36 cellular contexts compared by ENCODE assay signal in the genomic region with DNA sequence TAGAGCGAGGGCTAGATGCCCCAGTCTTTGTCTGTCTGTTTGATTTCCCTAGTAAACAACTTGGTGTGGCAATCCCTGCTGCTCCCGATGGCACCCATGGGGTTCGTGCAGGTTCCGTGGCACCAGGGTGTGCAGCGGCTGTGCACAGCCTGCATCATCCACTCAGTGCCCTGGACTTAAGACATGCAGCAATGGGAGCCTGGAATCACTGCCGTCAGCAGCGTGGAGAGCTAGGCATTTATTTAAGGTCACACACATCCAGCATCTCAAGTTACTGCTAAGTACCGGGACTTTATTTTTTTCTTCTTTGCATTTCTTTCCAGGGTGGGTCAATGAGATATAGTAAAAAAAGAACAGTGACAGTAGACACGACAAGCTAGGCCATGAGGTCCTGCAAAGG. TPM values are rescaled to one million over a fixed set of nuclear protein-coding genes. Genes with fewer than 3 reads are reported as not detected.
"Had no signal": no experiment of that assay in that cellular context is flagged by ENCODE, and none has a peak within 500 bp of the region (broad histone marks: within the 10 kb centered on the region; RNA-seq: fewer than 3 reads in every experiment).

No MANE protein-coding gene starts in this region.

- H3K27ac ChIP-seq: lower lobe of right lung, neural progenitor cell, neutrophil, parathyroid adenoma, tibial nerve, upper lobe of left lung, vagina had no signal

- H3K36me3 ChIP-seq: lower lobe of right lung, neural progenitor cell, neutrophil, tibial nerve, upper lobe of left lung, vagina had no signal

- DNase-seq: hypothalamus; immature natural killer cell; lower lobe of right lung; mammary epithelial cell; mesenchymal stem cell; naive thymus-derived CD8-positive, alpha-beta T cell; nephron progenitor cell; occipital lobe; right cardiac atrium; stimulated activated CD4-positive, alpha-beta T cell treated with anti-CD3 and anti-CD28 coated beads, Interleukin-1b, Interleukin-23, amount 100 ng/mL, for 48 hours; stimulated activated CD4-positive, alpha-beta T cell treated with anti-CD3 and anti-CD28 coated beads, Interleukin-2, amount 100 ng/mL, for 48 hours; stimulated activated CD4-positive, alpha-beta T cell treated with anti-CD3 and anti-CD28 coated beads, Interleukin-4, amount 100 ng/mL, for 4 hours; stimulated activated CD8-positive, alpha-beta memory T cell treated with anti-CD3 and anti-CD28 coated beads, Interleukin-4, amount 100 ng/mL, for 48 hours; stimulated activated naive CD4-positive, alpha-beta T cell treated with Interleukin-2 at 50 U/mL for 16 hours; stimulated activated naive CD8-positive, alpha-beta T cell treated with anti-CD3 and anti-CD28 coated beads, Interleukin-15, amount 100 ng/mL, for 72 hours; substantia nigra; upper lobe of left lung had no signal

- H3K9ac ChIP-seq: neural progenitor cell, parathyroid adenoma had no signal

- H3K4me1 ChIP-seq: lower lobe of right lung, parathyroid adenoma, tibial nerve, upper lobe of left lung, vagina had no signal

- H3K9me3 ChIP-seq: lower lobe of right lung, neutrophil, tibial nerve, upper lobe of left lung, vagina had no signal

- H3K4me3 ChIP-seq: lower lobe of right lung, neural progenitor cell, smooth muscle cell, tibial nerve, upper lobe of left lung, vagina had no signal

- H3K27me3 ChIP-seq: neural progenitor cell, tibial nerve, upper lobe of left lung, vagina had no signal

- ATAC-seq: left lobe of liver; lower lobe of right lung; naive thymus-derived CD8-positive, alpha-beta T cell; right cardiac atrium; sciatic nerve; stimulated activated memory B cell treated with anti-CD40 and anti-IgM and Interleukin-4, amounts not matched to agents 10 μg/mL and 1 μg/mL and 100 μg/mL, for 72 hours; stimulated activated naive CD8-positive, alpha-beta T cell treated with anti-CD3 and anti-CD28 coated beads, Interleukin-15, amount 100 ng/mL, for 72 hours had no signal

RNA-seq across cellular contexts. Expression of a gene that starts 2.8 kb away (rescaled TPM):
- total RNA-seq: kidney epithelial cell; left lobe of liver; lower lobe of right lung; mammary epithelial cell; mucosa of gallbladder; naive thymus-derived CD8-positive, alpha-beta T cell; occipital lobe; osteocyte; posterior vena cava; pulmonary artery endothelial cell; renal cortical epithelial cell; sciatic nerve; smooth muscle cell; temporal lobe; tibial nerve; upper lobe of left lung; vagina had no signal
- polyA plus RNA-seq: immature natural killer cell; mammary epithelial cell; naive thymus-derived CD8-positive, alpha-beta T cell; smooth muscle cell had no signal

RNA-seq across cellular contexts. Expression of a gene that starts 33.3 kb away (rescaled TPM):
- total RNA-seq: kidney epithelial cell; left lobe of liver; liver; lower lobe of right lung; mammary epithelial cell; mucosa of gallbladder; naive thymus-derived CD8-positive, alpha-beta T cell; occipital lobe; osteocyte; posterior vena cava; pulmonary artery endothelial cell; renal cortical epithelial cell; right cardiac atrium; sciatic nerve; smooth muscle cell; temporal lobe; tibial nerve; upper lobe of left lung; urinary bladder; vagina had no signal
- polyA plus RNA-seq: immature natural killer cell; liver; mammary epithelial cell; naive thymus-derived CD8-positive, alpha-beta T cell; right cardiac atrium; smooth muscle cell; thymus; urinary bladder had no signal

RNA-seq across cellular contexts. Expression of a gene that starts 37.1 kb away (rescaled TPM):
- total RNA-seq: naive thymus-derived CD8-positive, alpha-beta T cell; occipital lobe; pulmonary artery endothelial cell had no signal
- polyA plus RNA-seq: immature natural killer cell; mammary epithelial cell; naive thymus-derived CD8-positive, alpha-beta T cell had no signal
